18 cellular contexts compared by ENCODE assay signal in genomic region chr19:17324357-17325114, GRCh38. TPM values are rescaled to one million over a fixed set of nuclear protein-coding genes. Genes with fewer than 3 reads are reported as not detected.
A peak's percentile ranks its signal among the peaks of the same experiment; 100 is the strongest.
DNase-seq lines count a peak whose midpoint lies in the region; FAIRE-seq and TF ChIP-seq lines count a peak whose summit lies in the region.
"Had no signal": no experiment of that assay in that cellular context is flagged by ENCODE, and none has a peak within 500 bp of the region (broad histone marks: within the 10 kb centered on the region; RNA-seq: fewer than 3 reads in every experiment).

No MANE protein-coding gene starts in this region.

- intact Hi-C loops in dorsolateral prefrontal cortex (cut with DNase I): no loop called here

- peak overlapping the region in 50 of 59 donors; percentile 28 to 85 (median 67) for H3K27ac ChIP-seq in dorsolateral prefrontal cortex
- H3K27ac ChIP-seq: SK-N-MC, thoracic aorta had no signal

- peak; percentile 16 for DNase-seq in D721Med (ENCODE audit: insufficient read length, low spot score)
- DNase-seq in dorsolateral prefrontal cortex: no peak
- no peak for DNase-seq in AML-193 (lab: John Stamatoyannopoulos, UW)
- no peak for DNase-seq in NCI-H1092 treated with DMSO at 0.1 percent for 48 hours (lab: John Stamatoyannopoulos, UW)
- DNase-seq: activated CD4-positive, alpha-beta T cell treated with anti-CD3 and anti-CD28 coated beads, Interleukin-2, amount 50 U/mL, for 4 hours; activated naive CD4-positive, alpha-beta T cell; activated T-cell treated with anti-CD3 and anti-CD28 coated beads for 4 hours; central memory CD4-positive, alpha-beta T cell; DMS53; effector CD4-positive, alpha-beta T cell; left cardiac atrium; NCI-H1105 treated with DMSO at 0.1 percent for 48 hours; NCI-H2081 treated with DMSO at 0.1 percent for 48 hours; stimulated activated naive B cell treated with anti-CD40 and anti-IgM and Interleukin-4, amounts not matched to agents 10 μg/mL and 1 μg/mL and 100 μg/mL, for 72 hours had no signal

- TF ChIP-seq CTCF in D721Med (IDR thresholded peaks at IDR 0.05; ENCODE audit: insufficient read depth, missing control alignments) (no peak), dorsolateral prefrontal cortex (IDR thresholded peaks at IDR 0.05 in 54 of 56, conservative IDR thresholded peaks at IDR 0.05 in 2 of 56; ENCODE audit: low read depth in 1 of 56, partially characterized antibody in 56 of 56) (no peak)

- no peak overlapping the region for H3K4me3 ChIP-seq in dorsolateral prefrontal cortex
- H3K4me3 ChIP-seq: SK-N-MC, thoracic aorta had no signal

- no peaks in the 10 kb centered on the region for H3K27me3 ChIP-seq in dorsolateral prefrontal cortex

- no peak for FAIRE-seq in D721Med (lab: Jason Lieb, UNC)
- FAIRE-seq: GM12892, H54 had no signal

RNA-seq across cellular contexts. Expression of gene ANO8, which starts 10.1 kb away (rescaled TPM):
- 10 to 100 TPM; 26.1 to 65.6 (median 37.6) TPM for total RNA-seq in dorsolateral prefrontal cortex

RNA-seq across cellular contexts. Expression of gene GTPBP3, which starts 12.8 kb away (rescaled TPM):
- total RNA-seq in dorsolateral prefrontal cortex: 10 to 100 TPM; 11.7 to 35.1 (median 22.4) TPM

RNA-seq across cellular contexts. Expression of gene DDA1, which starts 15.2 kb away (rescaled TPM):
- 10 to 100 TPM; 33.9 to 94.0 (median 52.4) TPM for total RNA-seq in dorsolateral prefrontal cortex

RNA-seq across cellular contexts. Expression of gene MRPL34, which starts 18.9 kb away (rescaled TPM):
- 10 to 100 TPM; 41.6 to 99.8 (median 67.2) TPM for total RNA-seq in dorsolateral prefrontal cortex

RNA-seq across cellular contexts. Expression of gene ABHD8, which starts 21.3 kb away (rescaled TPM):
- 100 to 1,000 TPM in 7 of 120 experiments, 10 to 100 TPM in 113; 22.5 to 113 (median 78.2) TPM for total RNA-seq in dorsolateral prefrontal cortex
